In genomic region chr9:18490591-18491370, GRCh38 we compare ENCODE assay signal across 10 cellular contexts. TPM values are rescaled to one million over a fixed set of nuclear protein-coding genes. Genes with fewer than 3 reads are reported as not detected.
DNase-seq lines count a peak whose midpoint lies in the region; ATAC-seq and TF ChIP-seq lines count a peak whose summit lies in the region.
"Had no signal": no experiment of that assay in that cellular context is flagged by ENCODE, and none has a peak within 500 bp of the region (broad histone marks: within the 10 kb centered on the region; RNA-seq: fewer than 3 reads in every experiment).

No MANE protein-coding gene starts in this region.

- H3K4me2 ChIP-seq in parathyroid adenoma (ENCODE audit: low read length): no peak overlapping the region

- H3K4me3 ChIP-seq in parathyroid adenoma (ENCODE audit: low read depth, low read length) (no peak overlapping the region), H7 (ENCODE audit: insufficient read depth, low read depth, low read length) (no peak overlapping the region)

- no peaks in the 10 kb centered on the region for H3K36me3 Mint-ChIP-seq in naive thymus-derived CD8-positive, alpha-beta T cell

- H3K36me3 ChIP-seq in parathyroid adenoma (ENCODE audit: control insufficient read depth, insufficient read depth, low read length) (no peaks in the 10 kb centered on the region), H7 (replicated peaks; ENCODE audit: control insufficient read depth, insufficient read depth, low read length) (no peaks in the 10 kb centered on the region)

- H3K79me2 ChIP-seq in parathyroid adenoma: no peaks in the 10 kb centered on the region

- peaks cover 0 to 14% (median 0%) of the 10 kb centered on the region in 5 donors for H3K27me3 Mint-ChIP-seq in naive thymus-derived CD8-positive, alpha-beta T cell

- peak overlapping the region; percentile 77 for H3K27ac ChIP-seq in RWPE1
- H3K27ac ChIP-seq in parathyroid adenoma: no peak overlapping the region

- no peaks in the 10 kb centered on the region for H3K4me1 Mint-ChIP-seq in naive thymus-derived CD8-positive, alpha-beta T cell

- CTCF ChIA-PET in RWPE1 (lab: Yijun Ruan, JAX): interaction anchor here (0.6 kb wide), 1 partner anchor 27 kb away, joined by 4 read pairs; no protein-coding TSS in a partner anchor

- H3K9me3 ChIP-seq in parathyroid adenoma (ENCODE audit: control insufficient read depth, low read length): no peaks in the 10 kb centered on the region

- peak overlapping the region; percentile 28 for H2AFZ ChIP-seq in parathyroid adenoma

- H3K4me1 ChIP-seq in parathyroid adenoma: no peaks in the 10 kb centered on the region

- H3K9me3 Mint-ChIP-seq in naive thymus-derived CD8-positive, alpha-beta T cell: peaks cover 0 to 3% (median 0%) of the 10 kb centered on the region in 9 donors

- TF ChIP-seq CTCF in RWPE1 (conservative IDR thresholded peaks at IDR 0.05; ENCODE audit: low read depth) (no peak), parathyroid adenoma (IDR thresholded peaks at IDR 0.05) (no peak)

- DNase-seq in EH (ENCODE audit: low read depth): peak; percentile 99
- peak; percentile 72 for DNase-seq in RWPE1 (ENCODE audit: low spot score)
- peak; percentile 98 for DNase-seq in fibroblast of gingiva (ENCODE audit: low read depth)
- DNase-seq in H7: no peak
- no peak for DNase-seq in naive thymus-derived CD8-positive, alpha-beta T cell
- no peak for DNase-seq in DMS153 (lab: John Stamatoyannopoulos, UW)
- DNase-seq in NCI-H446 treated with DMSO at 0.1 percent for 48 hours (lab: John Stamatoyannopoulos, UW): no peak
- DNase-seq: NCI-H2029 had no signal

- H3K9ac ChIP-seq in parathyroid adenoma: no peak overlapping the region

- POLR2A ChIA-PET in RWPE1 (lab: Yijun Ruan, JAX; ENCODE audit: low non-redundant PET): no interaction called here
- POLR2A ChIA-PET in naive thymus-derived CD8-positive, alpha-beta T cell (lab: Charles Lee): no interaction called here

- H3K27ac Mint-ChIP-seq in naive thymus-derived CD8-positive, alpha-beta T cell: no peak overlapping the region

- H3K4me3 Mint-ChIP-seq in naive thymus-derived CD8-positive, alpha-beta T cell: no peak overlapping the region

- no peak for ATAC-seq in naive thymus-derived CD8-positive, alpha-beta T cell
- ATAC-seq: left lobe of liver had no signal

- H3K27me3 ChIP-seq in parathyroid adenoma (ENCODE audit: control insufficient read depth, insufficient read depth, low read length) (no peaks in the 10 kb centered on the region), H7 (ENCODE audit: control insufficient read depth, insufficient read depth, low read length) (no peaks in the 10 kb centered on the region)

RNA-seq across cellular contexts. Expression of gene ADAMTSL1, which starts 16.8 kb away (rescaled TPM):
- total RNA-seq in H7 (2014; rRNA removed; shearing (Covaris generic)): 1.8 and 2.1 TPM in 2 replicates
- total RNA-seq in naive thymus-derived CD8-positive, alpha-beta T cell: not detected
- not detected for polyA plus RNA-seq in naive thymus-derived CD8-positive, alpha-beta T cell

Comparison
In these comparisons a context has a peak if more than half of its experiments do, and no peak if none do; other contexts are left out.
1. DNase-seq: peak in EH (single experiment), RWPE1 (single experiment) and fibroblast of gingiva (single experiment); none in H7 (single experiment), naive thymus-derived CD8-positive, alpha-beta T cell (0 of 10), DMS153 (single experiment) and NCI-H446 treated with DMSO at 0.1 percent for 48 hours (single experiment).